1 cellular context compared by ENCODE assay signal in genomic region chr16:28491970-28492474, GRCh38.
TF ChIP-seq lines count a peak whose summit lies in the region.

Gene CLN3 (minus strand): TSS chr16:28492074. CDS start chr16:28491759, 315 bp downstream.

TF ChIP-seq in HepG2, 621 proteins besides CTCF, POLR2A, EP300 and RAD21 (continued from another document and continues in another):
- TF ChIP-seq FOXP4 (CRISPR knock-in tag; IDR thresholded peaks at IDR 0.05) = peak; percentile 53; the same call in 1 of the 2 replicates
- TF ChIP-seq ZFP62 (CRISPR knock-in tag; IDR thresholded peaks at IDR 0.05) = no peak
- TF ChIP-seq ZNF121 (CRISPR knock-in tag; IDR thresholded peaks at IDR 0.05) = no peak
- TF ChIP-seq CBX5 (CRISPR knock-in tag; IDR thresholded peaks at IDR 0.05; ENCODE audit: borderline replicate concordance) = 0 out of 2 replicates have a peak, but pooled peaks have one; percentile 34
- no peak for TF ChIP-seq ZKSCAN5 (CRISPR knock-in tag; IDR thresholded peaks at IDR 0.05)
- no peak for TF ChIP-seq ZNF839 (CRISPR knock-in tag; IDR thresholded peaks at IDR 0.05; ENCODE audit: borderline replicate concordance)
- TF ChIP-seq SALL2 (CRISPR knock-in tag; IDR thresholded peaks at IDR 0.05) = no peak; the same call in 1 of the 2 replicates
- 0 out of 2 replicates have a peak, but pooled peaks have one; percentile 23 for TF ChIP-seq ZSCAN5A (CRISPR knock-in tag; IDR thresholded peaks at IDR 0.05; ENCODE audit: borderline replicate concordance)
- TF ChIP-seq NRL (CRISPR knock-in tag; IDR thresholded peaks at IDR 0.05; ENCODE audit: borderline replicate concordance) = no peak; the same call in 1 of the 2 replicates
- no peak for TF ChIP-seq ZNF496 (CRISPR knock-in tag; IDR thresholded peaks at IDR 0.05; ENCODE audit: insufficient replicate concordance)
- TF ChIP-seq AGO1 (IDR thresholded peaks at IDR 0.05; ENCODE audit: low read depth, low read length, poor library complexity, severe bottlenecking) = no peak
- peak; percentile 88 for TF ChIP-seq ZHX2 (IDR thresholded peaks at IDR 0.05; ENCODE audit: low read depth)
- TF ChIP-seq ZHX2 (CRISPR knock-in tag; IDR thresholded peaks at IDR 0.05; ENCODE audit: borderline replicate concordance) = no peak
- TF ChIP-seq TBP (CRISPR knock-in tag; IDR thresholded peaks at IDR 0.05) = no peak
- TF ChIP-seq CC2D1A (CRISPR knock-in tag; IDR thresholded peaks at IDR 0.05) = peak; percentile 63; the same call in 1 of the 2 replicates
- no peak; the same call in 1 of the 2 replicates for TF ChIP-seq ZNF253 (CRISPR knock-in tag; IDR thresholded peaks at IDR 0.05; ENCODE audit: borderline replicate concordance)
- TF ChIP-seq TEAD3 (CRISPR knock-in tag; optimal IDR thresholded peaks at IDR 0.05; ENCODE audit: borderline replicate concordance) = peak; percentile 58
- peak; percentile 11; the same call in 1 of the 2 replicates for TF ChIP-seq ZNF264 (CRISPR knock-in tag; IDR thresholded peaks at IDR 0.05)
- peak; percentile 10; the same call in 1 of the 2 replicates for TF ChIP-seq ZBTB1 (CRISPR knock-in tag; IDR thresholded peaks at IDR 0.05; ENCODE audit: borderline replicate concordance)
- TF ChIP-seq ZNF331 (CRISPR knock-in tag; IDR thresholded peaks at IDR 0.05) = peak; percentile 90
- TF ChIP-seq SETDB1 (CRISPR knock-in tag; IDR thresholded peaks at IDR 0.05; ENCODE audit: borderline replicate concordance) = no peak
- peak; percentile 71; the same call in 1 of the 2 replicates for TF ChIP-seq MYPOP (CRISPR knock-in tag; IDR thresholded peaks at IDR 0.05)
- TF ChIP-seq ZNF556 (CRISPR knock-in tag; IDR thresholded peaks at IDR 0.05; ENCODE audit: borderline replicate concordance) = peak; percentile 77; the same call in 1 of the 2 replicates
- TF ChIP-seq ATF5 (CRISPR knock-in tag; IDR thresholded peaks at IDR 0.05; ENCODE audit: low read depth) = no peak
- no peak for TF ChIP-seq RFXAP (CRISPR knock-in tag; IDR thresholded peaks at IDR 0.05; ENCODE audit: borderline replicate concordance)
- TF ChIP-seq TARDBP (CRISPR knock-in tag; IDR thresholded peaks at IDR 0.05) = peak; percentile 75
- peak; percentile 82 for TF ChIP-seq GMEB1 (CRISPR knock-in tag; IDR thresholded peaks at IDR 0.05; ENCODE audit: borderline replicate concordance)
- TF ChIP-seq ZBTB8A (CRISPR knock-in tag; IDR thresholded peaks at IDR 0.05; ENCODE audit: borderline replicate concordance, low read depth) = no peak
- TF ChIP-seq HNF4A (CRISPR knock-in tag; IDR thresholded peaks at IDR 0.05) = peak; percentile 13; the same call in 1 of the 2 replicates
- TF ChIP-seq RXRB (CRISPR knock-in tag; IDR thresholded peaks at IDR 0.05; ENCODE audit: borderline replicate concordance) = peak; percentile 62
- TF ChIP-seq BCL3 (CRISPR knock-in tag; IDR thresholded peaks at IDR 0.05) = 0 out of 2 replicates have a peak, but pooled peaks have one; percentile 18
- no peak for TF ChIP-seq NCOA5 (CRISPR knock-in tag; IDR thresholded peaks at IDR 0.05)
- TF ChIP-seq KDM6A (CRISPR knock-in tag; IDR thresholded peaks at IDR 0.05; ENCODE audit: low read depth) = 0 out of 2 replicates have a peak, but pooled peaks have one; percentile 25
- TF ChIP-seq ZSCAN22 (CRISPR knock-in tag; IDR thresholded peaks at IDR 0.05) = no peak
- TF ChIP-seq ZNF614 (CRISPR knock-in tag; IDR thresholded peaks at IDR 0.05; ENCODE audit: borderline replicate concordance) = peak; percentile 73
- no peak for TF ChIP-seq MAFG (CRISPR knock-in tag; IDR thresholded peaks at IDR 0.05)
- TF ChIP-seq E2F5 (CRISPR knock-in tag; conservative IDR thresholded peaks at IDR 0.05) = no peak
- TF ChIP-seq CAMTA2 (CRISPR knock-in tag; IDR thresholded peaks at IDR 0.05; ENCODE audit: borderline replicate concordance) = 0 out of 2 replicates have a peak, but pooled peaks have one; percentile 19
- no peak for TF ChIP-seq ZNF749 (CRISPR knock-in tag; IDR thresholded peaks at IDR 0.05; ENCODE audit: borderline replicate concordance)
- peak; percentile 42; the same call in 1 of the 2 replicates for TF ChIP-seq ESRRA (CRISPR knock-in tag; IDR thresholded peaks at IDR 0.05; ENCODE audit: low read depth)
- no peak for TF ChIP-seq ZNF30 (CRISPR knock-in tag; IDR thresholded peaks at IDR 0.05)
- peak; percentile 88 for TF ChIP-seq NR2C2 (CRISPR knock-in tag; IDR thresholded peaks at IDR 0.05; ENCODE audit: borderline replicate concordance)
- no peak; the same call in 1 of the 2 replicates for TF ChIP-seq ZNF761 (CRISPR knock-in tag; conservative IDR thresholded peaks at IDR 0.05)
- no peak for TF ChIP-seq HIC2 (CRISPR knock-in tag; IDR thresholded peaks at IDR 0.05; ENCODE audit: low read depth)
- no peak; the same call in 1 of the 2 replicates for TF ChIP-seq ATF2 (CRISPR knock-in tag; IDR thresholded peaks at IDR 0.05)
